In genomic region chrX:44872817-44873414, GRCh38 we compare ENCODE assay signal across 8 cellular contexts. TPM values are rescaled to one million over a fixed set of nuclear protein-coding genes. Genes with fewer than 3 reads are reported as not detected.
A peak's percentile ranks its signal among the peaks of the same experiment; 100 is the strongest.
DNase-seq lines count a peak whose midpoint lies in the region; ATAC-seq and TF ChIP-seq lines count a peak whose summit lies in the region.

TSS of gene KDM6A (plus strand) at chrX:44873188. CDS start at chrX:44873552, 364 bp downstream.

- H3K27ac ChIP-seq in smooth muscle cell (ENCODE audit: low read depth) = peak within 1 kb of the TSS; percentile 96

- no peaks in the 10 kb centered on the region; the same call in 1 of the 2 replicates for H3K36me3 Mint-ChIP-seq in WTC11

- peak within 1 kb of the TSS; percentile 97 for H3K27ac Mint-ChIP-seq in WTC11

- no peaks in the 10 kb centered on the region for H3K27me3 Mint-ChIP-seq in WTC11 (ENCODE audit: low read depth)

- in situ Hi-C loops in ACHN (cut with HindIII; ENCODE audit: low pct_ligation_motif_present, low pct_unique_long_range_greater_than_20kb, low sequenced_read_pairs) = no loop called here

- H2AFZ ChIP-seq in smooth muscle cell (ENCODE audit: low read depth) = peak within 1 kb of the TSS; percentile 75

- peak within 1 kb of the TSS; percentile 91 for H3K4me3 Mint-ChIP-seq in WTC11

- H3K9me3 ChIP-seq in smooth muscle cell (replicated peaks; ENCODE audit: low read depth) = no peaks in the 10 kb centered on the region

- no peaks in the 10 kb centered on the region for H3F3A ChIP-seq in smooth muscle cell (ENCODE audit: low read depth)

- H3K36me3 ChIP-seq in smooth muscle cell (ENCODE audit: low read depth) = no peaks in the 10 kb centered on the region

- DNase-seq in ACHN = peak; percentile 82
- peak; percentile 99 for DNase-seq in NCI-H2227 (lab: John Stamatoyannopoulos, UW; ENCODE audit: unreplicated experiment)
- peak; percentile 95 for DNase-seq in WTC11 (ENCODE audit: low spot score)
- peak; percentile 94 to 97 for DNase-seq in cardiac fibroblast (ENCODE audit: low read depth in 2 of 2)
- DNase-seq in iPS-NIHi7 (ENCODE audit: extremely low spot score) = peak; percentile 88
- DNase-seq in smooth muscle cell (lab: John Stamatoyannopoulos, UW; ENCODE audit: unreplicated experiment) = peak; percentile 82

- peaks cover 46% of the 10 kb centered on the region for H3K79me2 ChIP-seq in smooth muscle cell (ENCODE audit: low read depth)

- CTCF ChIA-PET in WTC11 (lab: Charles Lee) = interaction anchor here (0.6 to 1.0 kb wide), 4 partner anchors 26 to 923 kb away, joined by 4 to 8 read pairs (median 5); no protein-coding TSS in a partner anchor

- ATAC-seq in GM18873 (IDR thresholded peaks at IDR 0.05; ENCODE audit: low FRiP score, unreplicated experiment) (peak; percentile 89), HG03139 (IDR thresholded peaks at IDR 0.05; ENCODE audit: unreplicated experiment) (peak; percentile 84), WTC11 (peak; percentile 96)

- no peaks in the 10 kb centered on the region for H3K27me3 ChIP-seq in smooth muscle cell (ENCODE audit: low read depth)

- peaks cover 8% of the 10 kb centered on the region for H3K4me1 ChIP-seq in smooth muscle cell (ENCODE audit: low read depth)

- WGBS in smooth muscle cell (ENCODE audit: low lambda C conversion rate) = 48% methylated on average over 46 of the region's 61 CpGs

- peaks cover 12% of the 10 kb centered on the region for H3K4me1 Mint-ChIP-seq in WTC11

- peak within 1 kb of the TSS; percentile 90 for H3K4me2 ChIP-seq in smooth muscle cell

- POLR2A ChIA-PET in WTC11 (lab: Charles Lee) = interaction anchor here (0.5 to 1.3 kb wide), 10 partner anchors 9 to 121 kb away, joined by 3 to 20 read pairs (median 4); no protein-coding TSS in a partner anchor

- H3K9me3 Mint-ChIP-seq in WTC11 = no peaks in the 10 kb centered on the region

- H3K4me3 ChIP-seq in cardiac fibroblast (replicated peaks in 1 of 2; ENCODE audit: low read depth in 2 of 2, low read length in 2 of 2) (peak within 1 kb of the TSS; percentile 66), smooth muscle cell (peak within 1 kb of the TSS; percentile 89)

- TF ChIP-seq CTCF in WTC11 (IDR thresholded peaks at IDR 0.05) = no peak
- TF ChIP-seq CTCF in cardiac fibroblast (IDR thresholded peaks at IDR 0.05; ENCODE audit: low read depth, low read length) = no peak
- TF ChIP-seq CTCF in smooth muscle cell (IDR thresholded peaks at IDR 0.05; ENCODE audit: borderline replicate concordance, insufficient read depth, poor library complexity, severe bottlenecking) = no peak

- peaks cover 33% of the 10 kb centered on the region for H4K20me1 ChIP-seq in smooth muscle cell (ENCODE audit: low read depth)

- H3K9ac ChIP-seq in smooth muscle cell (ENCODE audit: low read depth) = peak within 1 kb of the TSS; percentile 97

TF ChIP-seq in WTC11, 78 proteins besides CTCF, POLR2A, EP300 and RAD21 (continues in another document):
- TF ChIP-seq NFYB (CRISPR knock-in tag; conservative IDR thresholded peaks at IDR 0.05; ENCODE audit: low read depth) (peak; percentile 75), HMGXB4 (CRISPR knock-in tag; IDR thresholded peaks at IDR 0.05) (no peak), ATF2 (CRISPR knock-in tag; IDR thresholded peaks at IDR 0.05; ENCODE audit: borderline replicate concordance, low read depth) (no peak), JAZF1 (CRISPR knock-in tag; IDR thresholded peaks at IDR 0.05) (no peak), STAT6 (CRISPR knock-in tag; conservative IDR thresholded peaks at IDR 0.05; ENCODE audit: low read depth) (no peak), FOXK1 (CRISPR knock-in tag; IDR thresholded peaks at IDR 0.05) (peak; percentile 93), GABPB1 (CRISPR knock-in tag; IDR thresholded peaks at IDR 0.05) (peak; percentile 35; the same call in 1 of the 2 replicates), JUN (CRISPR knock-in tag; IDR thresholded peaks at IDR 0.05) (no peak), ESRRA (CRISPR knock-in tag; IDR thresholded peaks at IDR 0.05; ENCODE audit: borderline replicate concordance) (peak; percentile 4; the same call in 1 of the 2 replicates), NFATC4 (CRISPR knock-in tag; IDR thresholded peaks at IDR 0.05) (no peak), E2F5 (CRISPR knock-in tag; IDR thresholded peaks at IDR 0.05) (no peak), USF1 (CRISPR knock-in tag; IDR thresholded peaks at IDR 0.05) (peak; percentile 95), E2F4 (CRISPR knock-in tag; IDR thresholded peaks at IDR 0.05; ENCODE audit: borderline replicate concordance, low read depth) (no peak), RORB (CRISPR knock-in tag; IDR thresholded peaks at IDR 0.05) (no peak), MLX (CRISPR knock-in tag; IDR thresholded peaks at IDR 0.05) (no peak), SMAD4 (CRISPR knock-in tag; IDR thresholded peaks at IDR 0.05) (no peak), SP1 (CRISPR knock-in tag; conservative IDR thresholded peaks at IDR 0.05) (no peak; the same call in 1 of the 2 replicates)

RNA-seq across cellular contexts. Expression of gene KDM6A, which starts in this region (rescaled TPM):
- total RNA-seq in WTC11 (2021) (45.0 to 52.0 TPM (median 48.3 TPM) in 3 replicates), smooth muscle cell (28.1 and 38.7 TPM in 2 replicates)
- polyA plus RNA-seq in smooth muscle cell = 9.6 and 11.8 TPM in 2 replicates

Comparison
In these comparisons a context has a peak if more than half of its experiments do, and no peak if none do; other contexts are left out.
1. Peak in every context shown above with its lines: DNase-seq, ATAC-seq, H3K4me3 ChIP-seq and H3K27ac ChIP-seq.